1 cellular context compared by ENCODE assay signal in the genomic region with DNA sequence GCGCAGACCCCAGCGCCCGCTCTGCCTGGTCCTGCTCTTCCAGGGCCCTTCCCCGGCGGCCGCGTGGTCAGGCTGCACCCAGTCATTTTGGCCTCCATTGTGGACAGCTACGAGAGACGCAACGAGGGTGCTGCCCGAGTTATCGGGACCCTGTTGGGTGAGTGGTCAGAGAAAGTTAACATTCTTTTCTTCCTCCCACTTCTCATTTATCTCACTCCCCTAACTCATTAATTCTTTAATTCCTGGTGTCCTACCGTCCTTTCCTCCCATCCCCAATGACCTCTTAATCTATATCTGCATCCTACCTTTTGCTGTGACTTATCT.
TF ChIP-seq lines count a peak whose summit lies in the region.

No MANE protein-coding gene starts in this region.

TF ChIP-seq in K562, 482 proteins besides CTCF, POLR2A, EP300 and RAD21:
- TF ChIP-seq RBBP5 (IDR thresholded peaks at IDR 0.05; ENCODE audit: borderline replicate concordance, insufficient read depth, low read length, poor library complexity, severe bottlenecking) (peak; percentile 4), PHF8 (IDR thresholded peaks at IDR 0.05; ENCODE audit: borderline replicate concordance, low read length) (peak; percentile 4; the same call in 1 of the 2 replicates), SAP30 (IDR thresholded peaks at IDR 0.05; ENCODE audit: borderline replicate concordance, insufficient read depth, low read depth, low read length, poor library complexity, severe bottlenecking) (peak; percentile 63), RBFOX2 (IDR thresholded peaks at IDR 0.05; ENCODE audit: low read depth, low read length) (peak; percentile 69), SUPT5H (IDR thresholded peaks at IDR 0.05) (0 out of 2 replicates have a peak, but pooled peaks have one; percentile 16)
- TF ChIP-seq, protein P1, sequence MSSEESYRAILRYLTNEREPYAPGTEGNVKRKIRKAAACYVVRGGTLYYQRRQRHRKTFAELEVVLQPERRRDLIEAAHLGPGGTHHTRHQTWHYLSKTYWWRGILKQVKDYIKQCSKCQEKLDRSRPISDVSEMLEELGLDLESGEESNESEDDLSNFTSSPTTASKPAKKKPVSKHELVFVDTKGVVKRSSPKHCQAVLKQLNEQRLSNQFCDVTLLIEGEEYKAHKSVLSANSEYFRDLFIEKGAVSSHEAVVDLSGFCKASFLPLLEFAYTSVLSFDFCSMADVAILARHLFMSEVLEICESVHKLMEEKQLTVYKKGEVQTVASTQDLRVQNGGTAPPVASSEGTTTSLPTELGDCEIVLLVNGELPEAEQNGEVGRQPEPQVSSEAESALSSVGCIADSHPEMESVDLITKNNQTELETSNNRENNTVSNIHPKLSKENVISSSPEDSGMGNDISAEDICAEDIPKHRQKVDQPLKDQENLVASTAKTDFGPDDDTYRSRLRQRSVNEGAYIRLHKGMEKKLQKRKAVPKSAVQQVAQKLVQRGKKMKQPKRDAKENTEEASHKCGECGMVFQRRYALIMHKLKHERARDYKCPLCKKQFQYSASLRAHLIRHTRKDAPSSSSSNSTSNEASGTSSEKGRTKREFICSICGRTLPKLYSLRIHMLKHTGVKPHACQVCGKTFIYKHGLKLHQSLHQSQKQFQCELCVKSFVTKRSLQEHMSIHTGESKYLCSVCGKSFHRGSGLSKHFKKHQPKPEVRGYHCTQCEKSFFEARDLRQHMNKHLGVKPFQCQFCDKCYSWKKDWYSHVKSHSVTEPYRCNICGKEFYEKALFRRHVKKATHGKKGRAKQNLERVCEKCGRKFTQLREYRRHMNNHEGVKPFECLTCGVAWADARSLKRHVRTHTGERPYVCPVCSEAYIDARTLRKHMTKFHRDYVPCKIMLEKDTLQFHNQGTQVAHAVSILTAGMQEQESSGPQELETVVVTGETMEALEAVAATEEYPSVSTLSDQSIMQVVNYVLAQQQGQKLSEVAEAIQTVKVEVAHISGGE (CRISPR knock-in tag; IDR thresholded peaks at IDR 0.05): peak in 1 of 3 experiments; percentile 87; a peak in 1 of 6 replicates
